ENCODE assay signal across 12 cellular contexts in genomic region chr2:138071720-138072719, GRCh38.
A peak's percentile ranks its signal among the peaks of the same experiment; 100 is the strongest.
DNase-seq lines count a peak whose midpoint lies in the region; ATAC-seq and TF ChIP-seq lines count a peak whose summit lies in the region.
"Had no signal": no experiment of that assay in that cellular context is flagged by ENCODE, and none has a peak within 500 bp of the region (broad histone marks: within the 10 kb centered on the region; RNA-seq: fewer than 3 reads in every experiment).

No MANE protein-coding gene starts in this region.

- ATAC-seq in activated CD8-positive, alpha-beta memory T cell treated with anti-CD3 and anti-CD28 coated beads, Interleukin-2, amount 10 ng/mL, durations not matched to agents 7 days and 5 days: no peak
- no peak for ATAC-seq in GM21423 (IDR thresholded peaks at IDR 0.05; ENCODE audit: unreplicated experiment)
- ATAC-seq: activated CD8-positive, alpha-beta T cell treated with anti-CD3 and anti-CD28 coated beads, Interleukin-2, amount 10 ng/mL, durations not matched to agents 7 days and 5 days; Panc1 had no signal

- peak overlapping the region; percentile 41 to 67 for H3K27ac ChIP-seq in breast epithelium
- H3K27ac ChIP-seq: tibial artery had no signal

- no peak for TF ChIP-seq CTCF in breast epithelium (IDR thresholded peaks at IDR 0.05)

- H3K9me3 Mint-ChIP-seq in activated CD8-positive, alpha-beta memory T cell treated with anti-CD3 and anti-CD28 coated beads, Interleukin-2, amount 10 ng/mL, durations not matched to agents 7 days and 5 days (ENCODE audit: low read depth): peaks cover 3% of the 10 kb centered on the region
- H3K9me3 Mint-ChIP-seq: dendritic cell treated with granulocyte-macrophage colony-stimulating factor and Interleukin-4, amounts not matched to agents 40 ng/mL and 50 ng/mL, for 4 days had no signal

- intact Hi-C loops in breast epithelium (cut with DNase I; ENCODE audit: low total_unique reads): no loop called here

- TF ChIP-seq POLR2A in breast epithelium (IDR thresholded peaks at IDR 0.05) (no peak), erythroblast (IDR thresholded peaks at IDR 0.05; ENCODE audit: low read length) (no peak)

- H3K27me3 Mint-ChIP-seq in activated CD8-positive, alpha-beta memory T cell treated with anti-CD3 and anti-CD28 coated beads, Interleukin-2, amount 10 ng/mL, durations not matched to agents 7 days and 5 days: no peaks in the 10 kb centered on the region

- no peaks in the 10 kb centered on the region for H3K4me1 Mint-ChIP-seq in activated CD8-positive, alpha-beta memory T cell treated with anti-CD3 and anti-CD28 coated beads, Interleukin-2, amount 10 ng/mL, durations not matched to agents 7 days and 5 days

- H3K36me3 Mint-ChIP-seq in activated CD8-positive, alpha-beta memory T cell treated with anti-CD3 and anti-CD28 coated beads, Interleukin-2, amount 10 ng/mL, durations not matched to agents 7 days and 5 days: no peaks in the 10 kb centered on the region

- H3K27me3 ChIP-seq in breast epithelium: no peaks in the 10 kb centered on the region
- H3K27me3 ChIP-seq: tibial artery had no signal

- H3K4me1 ChIP-seq in breast epithelium: no peaks in the 10 kb centered on the region
- H3K4me1 ChIP-seq: tibial artery had no signal

- DNase-seq in HPDE6-E6E7 (ENCODE audit: extremely low spot score) (peak; percentile 81), NCI-H226 (peak; percentile 44), breast epithelium (ENCODE audit: low spot score in 2 of 2) (peak in 1 of 2 donors; percentile 63), retina (peak; percentile 17), erythroblast (lab: John Stamatoyannopoulos, UW) (no peak)
- DNase-seq in activated CD8-positive, alpha-beta memory T cell treated with anti-CD3 and anti-CD28 coated beads, Interleukin-2, amount 10 ng/mL, durations not matched to agents 7 days and 5 days: no peak
- no peak for DNase-seq in stimulated activated CD4-positive, alpha-beta T cell treated with anti-CD3 and anti-CD28 coated beads, Interleukin-15, amount 100 ng/mL, for 24 hours
- DNase-seq: activated CD8-positive, alpha-beta T cell treated with anti-CD3 and anti-CD28 coated beads, Interleukin-2, amount 10 ng/mL, durations not matched to agents 7 days and 5 days; tibial artery had no signal

- no peak overlapping the region for H3K4me3 ChIP-seq in breast epithelium
- H3K4me3 ChIP-seq: tibial artery had no signal

- no peaks in the 10 kb centered on the region for H3K9me3 ChIP-seq in breast epithelium

- CTCF ChIA-PET in activated CD8-positive, alpha-beta memory T cell treated with anti-CD3 and anti-CD28 coated beads, Interleukin-2, amount 10 ng/mL, durations not matched to agents 7 days and 5 days (lab: Charles Lee): no interaction called here

- no peak overlapping the region for H3K4me3 Mint-ChIP-seq in activated CD8-positive, alpha-beta memory T cell treated with anti-CD3 and anti-CD28 coated beads, Interleukin-2, amount 10 ng/mL, durations not matched to agents 7 days and 5 days
- H3K4me3 Mint-ChIP-seq: activated CD8-positive, alpha-beta T cell treated with anti-CD3 and anti-CD28 coated beads, Interleukin-2, amount 10 ng/mL, durations not matched to agents 7 days and 5 days; dendritic cell treated with granulocyte-macrophage colony-stimulating factor and Interleukin-4, amounts not matched to agents 40 ng/mL and 50 ng/mL, for 4 days had no signal

- no peak overlapping the region for H3K27ac Mint-ChIP-seq in activated CD8-positive, alpha-beta memory T cell treated with anti-CD3 and anti-CD28 coated beads, Interleukin-2, amount 10 ng/mL, durations not matched to agents 7 days and 5 days
- H3K27ac Mint-ChIP-seq: activated CD8-positive, alpha-beta T cell treated with anti-CD3 and anti-CD28 coated beads, Interleukin-2, amount 10 ng/mL, durations not matched to agents 7 days and 5 days; dendritic cell treated with granulocyte-macrophage colony-stimulating factor and Interleukin-4, amounts not matched to agents 40 ng/mL and 50 ng/mL, for 4 days had no signal

- no peaks in the 10 kb centered on the region for H3K36me3 ChIP-seq in breast epithelium

Comparison
In these comparisons a context has a peak if more than half of its experiments do, and no peak if none do; other contexts are left out.
1. DNase-seq: peak in HPDE6-E6E7 (single experiment), NCI-H226 (single experiment) and retina (single experiment); none in activated CD8-positive, alpha-beta memory T cell treated with anti-CD3 and anti-CD28 coated beads, Interleukin-2, amount 10 ng/mL, durations not matched to agents 7 days and 5 days (single experiment), erythroblast (0 of 2) and stimulated activated CD4-positive, alpha-beta T cell treated with anti-CD3 and anti-CD28 coated beads, Interleukin-15, amount 100 ng/mL, for 24 hours (single experiment).